ENCODE assay signal across 17 cellular contexts in genomic region chr2:238855891-238856580, GRCh38. TPM values are rescaled to one million over a fixed set of nuclear protein-coding genes. Genes with fewer than 3 reads are reported as not detected.
A peak's percentile ranks its signal among the peaks of the same experiment; 100 is the strongest.
DNase-seq lines count a peak whose midpoint lies in the region; ATAC-seq, FAIRE-seq and TF ChIP-seq lines count a peak whose summit lies in the region.
"Had no signal": no experiment of that assay in that cellular context is flagged by ENCODE, and none has a peak within 500 bp of the region (broad histone marks: within the 10 kb centered on the region; RNA-seq: fewer than 3 reads in every experiment).

No MANE protein-coding gene starts in this region.

- no peaks in the 10 kb centered on the region for H3K36me3 ChIP-seq in breast epithelium
- no peaks in the 10 kb centered on the region for H3K36me3 ChIP-seq in H7 (replicated peaks; ENCODE audit: control insufficient read depth, insufficient read depth, low read length)

- DNase-seq in breast epithelium (ENCODE audit: low spot score in 2 of 2) (no peak), MCF 10A (ENCODE audit: unreplicated experiment) (no peak), H7 (peak; percentile 9), foreskin fibroblast (peak in 1 of 2 donors; percentile 45), type B pancreatic cell (ENCODE audit: extremely low spot score, unreplicated experiment) (peak; percentile 58), NCI-H1105 treated with DMSO at 0.1 percent for 48 hours (lab: John Stamatoyannopoulos, UW) (no peak), frontal cortex (ENCODE audit: low spot score in 2 of 2) (no peak)
- DNase-seq: Caco-2; CD4-positive, CD25-positive, alpha-beta regulatory T cell; DMS153; KG1; NCI-H1048; NCI-H2081 treated with DMSO at 0.1 percent for 48 hours; NCI-H524 had no signal

- H3K4me3 ChIP-seq in breast epithelium: peak overlapping the region; percentile 25 to 57 (median 31)
- H3K4me3 ChIP-seq in H7 (ENCODE audit: insufficient read depth, low read depth, low read length): no peak overlapping the region
- peak overlapping the region; percentile 83 to 98 for H3K4me3 ChIP-seq in foreskin fibroblast (ENCODE audit: low read depth in 1 of 2, low read length in 2 of 2)
- H3K4me3 ChIP-seq: SK-N-MC had no signal

- no peak for TF ChIP-seq POLR2A in breast epithelium (IDR thresholded peaks at IDR 0.05)

- H3K9me3 ChIP-seq in breast epithelium: no peaks in the 10 kb centered on the region
- H3K9me3 ChIP-seq: Caco-2 had no signal

- H3K27me3 Mint-ChIP-seq in MCF 10A (ENCODE audit: insufficient read depth, unreplicated experiment) (no peaks in the 10 kb centered on the region), type B pancreatic cell (peaks cover 55% of the 10 kb centered on the region)

- H3K4me1 Mint-ChIP-seq in MCF 10A (ENCODE audit: insufficient read depth, unreplicated experiment): peaks cover 24% of the 10 kb centered on the region
- H3K4me1 Mint-ChIP-seq in type B pancreatic cell (ENCODE audit: unreplicated experiment): peaks cover 10% of the 10 kb centered on the region
- H3K4me1 Mint-ChIP-seq: CD4-positive, CD25-positive, alpha-beta regulatory T cell had no signal

- H3K9me3 Mint-ChIP-seq in MCF 10A (ENCODE audit: unreplicated experiment) (no peaks in the 10 kb centered on the region), type B pancreatic cell (no peaks in the 10 kb centered on the region)

- ATAC-seq in GM19351 (IDR thresholded peaks at IDR 0.05; ENCODE audit: unreplicated experiment): no peak

- CTCF ChIA-PET in MCF 10A (lab: Yijun Ruan, JAX): no interaction called here

- intact Hi-C loops in breast epithelium (cut with DNase I; ENCODE audit: low total_unique reads): no loop called here
- intact Hi-C loops in MCF 10A (cut with micrococcal nuclease): no loop called here

- H3K27ac Mint-ChIP-seq in MCF 10A (ENCODE audit: low read depth, unreplicated experiment) (no peak overlapping the region), type B pancreatic cell (no peak overlapping the region)

- no peak for FAIRE-seq in frontal cortex (lab: Jason Lieb, UNC)
- FAIRE-seq: GM19239 had no signal

- no TSS peak for BruUV-seq in MCF 10A (replicated peaks; lab: Mats Ljungman, UMichigan)

- TF ChIP-seq CTCF in breast epithelium (IDR thresholded peaks at IDR 0.05): no peak
- TF ChIP-seq CTCF in MCF 10A (IDR thresholded peaks at IDR 0.05; ENCODE audit: unreplicated experiment): no peak
- no peak for TF ChIP-seq CTCF in foreskin fibroblast (IDR thresholded peaks at IDR 0.05; ENCODE audit: low read depth, low read length)
- no peak for TF ChIP-seq CTCF in type B pancreatic cell (conservative IDR thresholded peaks at IDR 0.05)

- H3K4me3 Mint-ChIP-seq in MCF 10A (ENCODE audit: unreplicated experiment): no peak overlapping the region
- no peak overlapping the region for H3K4me3 Mint-ChIP-seq in type B pancreatic cell
- H3K4me3 Mint-ChIP-seq: CD4-positive, CD25-positive, alpha-beta regulatory T cell had no signal

- H3K27me3 ChIP-seq in breast epithelium (no peaks in the 10 kb centered on the region), H7 (ENCODE audit: control insufficient read depth, insufficient read depth, low read length) (no peaks in the 10 kb centered on the region; the same call in 1 of the 2 replicates)

- H3K36me3 Mint-ChIP-seq in MCF 10A (ENCODE audit: insufficient read depth, unreplicated experiment): peaks cover 13% of the 10 kb centered on the region
- H3K36me3 Mint-ChIP-seq in type B pancreatic cell: peaks cover 20% of the 10 kb centered on the region
- H3K36me3 Mint-ChIP-seq: CD4-positive, CD25-positive, alpha-beta regulatory T cell had no signal

- H3K27ac ChIP-seq in breast epithelium: peak overlapping the region; percentile 63 to 68
- H3K27ac ChIP-seq: SK-N-MC had no signal

- POLR2A ChIA-PET in MCF 10A (lab: Yijun Ruan, JAX): interaction anchor here (0.7 kb wide), 1 partner anchor 103 kb away, joined by 3 read pairs; no protein-coding TSS in a partner anchor

- no peaks in the 10 kb centered on the region for H3K4me1 ChIP-seq in breast epithelium
- H3K4me1 ChIP-seq: Caco-2 had no signal

RNA-seq across cellular contexts. Expression of gene TWIST2, which starts 8.2 kb away (rescaled TPM):
- total RNA-seq in breast epithelium (100 to 1,000 TPM in 2 of 3 donors, 10 to 100 TPM in 1; 38.2 to 200 (median 178) TPM), MCF 10A (2022) (30.2 and 31.6 TPM in 2 replicates), type B pancreatic cell (ENCODE audit: low replicate concordance) (0.95 and 27.3 TPM in 2 replicates), frontal cortex (not detected)
- total RNA-seq in H7 (2014; rRNA removed; shearing (Covaris generic)): 7.1 and 8.1 TPM in 2 replicates
- total RNA-seq: Caco-2; CD4-positive, CD25-positive, alpha-beta regulatory T cell had no signal

Comparison
In these comparisons a context has a peak if more than half of its experiments do, and no peak if none do; other contexts are left out.
1. DNase-seq: peak in H7 (single experiment) and type B pancreatic cell (single experiment); none in breast epithelium (0 of 2), MCF 10A (single experiment), NCI-H1105 treated with DMSO at 0.1 percent for 48 hours (single experiment) and frontal cortex (0 of 2).